Comparison of ENCODE assay signal across 1 cellular context in the genomic region with DNA sequence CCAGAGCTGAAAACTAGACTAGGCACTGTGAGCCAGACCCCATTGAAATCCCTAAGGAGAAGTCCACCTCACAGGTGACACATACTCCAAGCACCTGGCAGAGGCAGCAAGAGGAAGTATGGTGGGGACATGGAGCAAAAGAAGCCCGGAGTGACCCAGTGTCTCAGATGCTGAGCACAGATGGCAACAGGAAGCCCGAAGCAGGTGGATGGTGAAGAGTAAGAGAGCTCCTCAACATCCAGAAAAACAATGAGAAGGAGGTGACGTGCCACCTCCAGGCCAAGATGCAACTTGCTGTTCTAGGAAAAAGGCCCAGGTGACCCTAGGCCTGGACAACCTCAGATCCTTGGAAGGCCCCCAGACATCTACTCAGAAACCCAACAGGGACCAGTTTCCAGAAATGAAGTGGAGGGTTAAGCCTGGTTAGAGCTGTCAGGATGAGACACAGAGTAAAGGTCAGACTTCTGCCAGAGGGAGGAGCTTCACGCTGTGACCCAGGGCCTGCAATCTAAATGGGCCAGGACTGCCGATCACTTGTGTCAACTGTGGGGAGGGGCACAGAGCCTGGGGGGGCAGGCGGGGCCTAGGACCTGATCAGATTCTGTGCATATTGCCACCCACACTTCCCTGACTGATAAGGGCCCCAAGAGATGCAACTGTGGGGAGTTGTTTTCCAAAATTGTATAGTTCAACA.
A peak's percentile ranks its signal among the peaks of the same experiment; 100 is the strongest.
TF ChIP-seq lines count a peak whose summit lies in the region.

No MANE protein-coding gene starts in this region.

TF ChIP-seq in K562, 482 proteins besides CTCF, POLR2A, EP300 and RAD21:
- TF ChIP-seq CHD7 (IDR thresholded peaks at IDR 0.05; ENCODE audit: low read depth, low read length), result no peak
- TF ChIP-seq, protein P1, sequence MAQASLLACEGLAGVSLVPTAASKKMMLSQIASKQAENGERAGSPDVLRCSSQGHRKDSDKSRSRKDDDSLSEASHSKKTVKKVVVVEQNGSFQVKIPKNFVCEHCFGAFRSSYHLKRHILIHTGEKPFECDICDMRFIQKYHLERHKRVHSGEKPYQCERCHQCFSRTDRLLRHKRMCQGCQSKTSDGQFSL (CRISPR knock-in tag; IDR thresholded peaks at IDR 0.05), result 0 out of 2 replicates have a peak, but pooled peaks have one; percentile 23
- TF ChIP-seq, protein P1 (tag; IDR thresholded peaks at IDR 0.05), result no peak
- TF ChIP-seq TCF3 (CRISPR knock-in tag; IDR thresholded peaks at IDR 0.05), result 0 out of 2 replicates have a peak, but pooled peaks have one; percentile 28
- peak; percentile 21; the same call in 1 of the 2 replicates for TF ChIP-seq ZFX (CRISPR knock-in tag; IDR thresholded peaks at IDR 0.05)
- TF ChIP-seq ZNF232 (CRISPR knock-in tag; IDR thresholded peaks at IDR 0.05), result no peak
- TF ChIP-seq FOXA1 (IDR thresholded peaks at IDR 0.05; ENCODE audit: borderline replicate concordance), result no peak
TF ChIP-seq in K562: peak in this region for 3.
